Comparison of ENCODE assay signal across 31 cellular contexts in the genomic region with DNA sequence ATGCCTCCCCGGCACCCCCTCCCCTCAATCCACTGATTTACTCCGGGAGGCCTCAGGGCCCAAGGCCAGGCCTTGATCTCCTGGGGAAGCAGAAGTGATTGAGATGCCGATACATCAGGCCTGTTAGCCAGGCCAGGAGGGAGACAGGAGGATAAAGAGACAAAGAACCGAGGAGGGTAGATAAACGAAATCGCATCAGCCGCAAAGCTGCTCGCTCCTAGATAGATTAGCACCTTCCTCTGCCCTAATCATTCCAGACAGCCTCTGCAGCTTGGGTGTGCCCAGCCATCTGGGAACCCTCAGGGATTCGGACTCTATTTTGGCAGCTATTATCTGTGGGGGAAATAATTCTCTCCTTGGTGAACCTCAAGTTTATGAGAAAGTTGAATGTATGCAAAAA.
DNase-seq lines count a peak whose midpoint lies in the region; ATAC-seq and TF ChIP-seq lines count a peak whose summit lies in the region.
"Had no signal": no experiment of that assay in that cellular context is flagged by ENCODE, and none has a peak within 500 bp of the region (broad histone marks: within the 10 kb centered on the region; RNA-seq: fewer than 3 reads in every experiment).

No MANE protein-coding gene starts in this region.

- H3K4me3 ChIP-seq in HUES48 (ENCODE audit: low read depth, low read length) (no peak overlapping the region), Panc1 (ENCODE audit: low read depth in 2 of 2, low read length in 2 of 2) (no peak overlapping the region), trophoblast cell (ENCODE audit: low read depth, low read length) (no peak overlapping the region), mucosa of descending colon (no peak overlapping the region)
- H3K4me3 ChIP-seq: BLaER1 treated with 17β-estradiol and CSF1 and Interleukin-3, amounts not matched to agents 10 nM and 100 nM; colonic mucosa; prostate gland; testis; uterus had no signal

- H3K14ac ChIP-seq in trophoblast cell (ENCODE audit: low read length) = no peak overlapping the region

- H2AK5ac ChIP-seq in trophoblast cell (ENCODE audit: low read length) = peak overlapping the region; percentile 10

- H3K27me3 ChIP-seq in HUES48 (ENCODE audit: control insufficient read depth, insufficient read depth, low read length) = no peaks in the 10 kb centered on the region
- no peaks in the 10 kb centered on the region for H3K27me3 ChIP-seq in Panc1 (ENCODE audit: control insufficient read depth, insufficient read depth, low read length)
- H3K27me3 ChIP-seq in trophoblast cell (ENCODE audit: insufficient read depth, low read length) = no peaks in the 10 kb centered on the region
- H3K27me3 ChIP-seq: BLaER1 treated with 17β-estradiol and CSF1 and Interleukin-3, amounts not matched to agents 10 nM and 100 nM; colonic mucosa; foreskin keratinocyte; testis; uterus had no signal

- peak overlapping the region; percentile 2 for H3K27ac ChIP-seq in HUES48 (ENCODE audit: low read depth, low read length)
- peak overlapping the region; percentile 49 for H3K27ac ChIP-seq in Panc1 (ENCODE audit: low read length)
- H3K27ac ChIP-seq in trophoblast cell (ENCODE audit: low read depth, low read length) = no peak overlapping the region
- H3K27ac ChIP-seq: colonic mucosa, foreskin keratinocyte, prostate gland, testis, uterus had no signal

- peaks cover 7% of the 10 kb centered on the region for H3K79me1 ChIP-seq in trophoblast cell (ENCODE audit: low read length)

- no peak overlapping the region for H2BK5ac ChIP-seq in trophoblast cell (ENCODE audit: low read depth, low read length, poor library complexity)

- H3K9ac ChIP-seq in HUES48 (ENCODE audit: low read depth, low read length) (no peak overlapping the region), trophoblast cell (ENCODE audit: low read length) (no peak overlapping the region)
- H3K9ac ChIP-seq: BLaER1 treated with 17β-estradiol and CSF1 and Interleukin-3, amounts not matched to agents 10 nM and 100 nM had no signal

- no TSS peak for BruUV-seq in Panc1 (replicated peaks; lab: Mats Ljungman, UMichigan)

- TF ChIP-seq CTCF in Panc1 (IDR thresholded peaks at IDR 0.05) (no peak), mucosa of descending colon (IDR thresholded peaks at IDR 0.05) (no peak)

- peak overlapping the region; percentile 32 for H4K91ac ChIP-seq in trophoblast cell (ENCODE audit: low read depth, low read length)

- H3K79me2 ChIP-seq in trophoblast cell (ENCODE audit: control insufficient read depth, insufficient read depth, low read length, poor library complexity) = peaks cover 2% of the 10 kb centered on the region

- in situ Hi-C loops in Panc1 (cut with HindIII; ENCODE audit: low pct_unique_long_range_greater_than_20kb, low sequenced_read_pairs) = no loop called here

- ATAC-seq in Panc1 = no peak
- no peak for ATAC-seq in mucosa of descending colon
- ATAC-seq: activated T-helper 17 cell treated with anti-CD3 and anti-CD28 coated beads, Interleukin-2, amount 50 U/mL, for 72 hours; effector memory CD8-positive, alpha-beta T cell; esophagus mucosa; foreskin keratinocyte; stimulated activated naive CD8-positive, alpha-beta T cell treated with anti-CD3 and anti-CD28 coated beads, Interleukin-15, Interleukin-2, amounts not matched to agents 100 U/mL and 50 U/mL, for 24 hours had no signal

- H3K9me3 ChIP-seq in HUES48 (ENCODE audit: control insufficient read depth, insufficient read depth, low read length) = no peaks in the 10 kb centered on the region
- no peaks in the 10 kb centered on the region for H3K9me3 ChIP-seq in Panc1 (ENCODE audit: control insufficient read depth, insufficient read depth, low read depth, low read length)
- no peaks in the 10 kb centered on the region for H3K9me3 ChIP-seq in trophoblast cell (ENCODE audit: insufficient read depth, low read depth, low read length)
- no peaks in the 10 kb centered on the region for H3K9me3 ChIP-seq in mucosa of descending colon
- H3K9me3 ChIP-seq: BLaER1 treated with 17β-estradiol and CSF1 and Interleukin-3, amounts not matched to agents 10 nM and 100 nM; colonic mucosa; prostate gland; testis; uterus had no signal

- POLR2A ChIA-PET in Panc1 (lab: Charles Lee) = no interaction called here

- H4K8ac ChIP-seq in trophoblast cell (ENCODE audit: low read depth, low read length) = no peak overlapping the region

- H3K36me3 ChIP-seq in HUES48 (ENCODE audit: control insufficient read depth, insufficient read depth, low read length) (no peaks in the 10 kb centered on the region), Panc1 (ENCODE audit: control insufficient read depth, insufficient read depth, low read length) (no peaks in the 10 kb centered on the region), trophoblast cell (ENCODE audit: control insufficient read depth in 1 of 2, insufficient read depth in 2 of 2, low read length in 2 of 2) (no peaks in the 10 kb centered on the region), mucosa of descending colon (ENCODE audit: low read depth) (no peaks in the 10 kb centered on the region)
- H3K36me3 ChIP-seq: BLaER1 treated with 17β-estradiol and CSF1 and Interleukin-3, amounts not matched to agents 10 nM and 100 nM; colonic mucosa; prostate gland; uterus had no signal

- peak overlapping the region; percentile 32 for H2BK12ac ChIP-seq in trophoblast cell (ENCODE audit: low read length)

- intact Hi-C loops in Panc1 (cut with micrococcal nuclease; ENCODE audit: unreplicated experiment) (no loop called here), mucosa of descending colon (cut with DNase I, micrococcal nuclease) (no loop called here)

- no peak overlapping the region for H2AFZ ChIP-seq in trophoblast cell (ENCODE audit: insufficient read depth, low read length, poor library complexity)

- no CpG with 5 or more reads among the region's 9 CpGs for WGBS in trophoblast cell (ENCODE audit: extremely low coverage, insufficient coverage, insufficient read length)

- no peak overlapping the region for H3K18ac ChIP-seq in trophoblast cell (ENCODE audit: low read length)

- peak overlapping the region; percentile 18 for H3K4ac ChIP-seq in trophoblast cell (ENCODE audit: low read depth, low read length)

- peak overlapping the region; percentile 38 for H2BK120ac ChIP-seq in trophoblast cell (ENCODE audit: insufficient read depth, low read length, poor library complexity)

- peaks cover 23% of the 10 kb centered on the region for H3K4me1 ChIP-seq in HUES48 (ENCODE audit: control insufficient read depth, insufficient read depth, low read length)
- peaks cover 22% of the 10 kb centered on the region for H3K4me1 ChIP-seq in Panc1 (ENCODE audit: control insufficient read depth, insufficient read depth, low read length)
- H3K4me1 ChIP-seq in trophoblast cell (ENCODE audit: control insufficient read depth in 1 of 2, insufficient read depth in 2 of 2, low read length in 2 of 2) = peaks cover 14 to 21% of the 10 kb centered on the region in 2 experiments
- H3K4me1 ChIP-seq in mucosa of descending colon (ENCODE audit: low read depth) = peaks cover 17% of the 10 kb centered on the region
- H3K4me1 ChIP-seq: colonic mucosa, prostate gland, testis, uterus had no signal

- DNase-seq in Panc1 (ENCODE audit: low read depth, low spot score) (no peak), ecto neural progenitor cell (ENCODE audit: low spot score) (peak; percentile 53), trophoblast cell (no peak), AG08396 (ENCODE audit: low spot score) (no peak), NCI-H2029 treated with DMSO at 0.1 percent for 48 hours (lab: John Stamatoyannopoulos, UW) (no peak), mucosa of descending colon (no peak)
- DNase-seq in stimulated activated CD4-positive, alpha-beta T cell treated with anti-CD3 and anti-CD28 coated beads, Interleukin-2, amount 100 ng/mL, for 48 hours = no peak
- DNase-seq: activated CD4-positive, alpha-beta memory T cell treated with anti-CD3 and anti-CD28 coated beads for 36 hours; activated CD4-positive, CD25-positive, alpha-beta regulatory T cell treated with anti-CD3 and anti-CD28 coated beads, Interleukin-2, amount 50 U/mL, for 72 hours; activated CD8-positive, alpha-beta memory T cell treated with anti-CD3 and anti-CD28 coated beads, Interleukin-2, amount 50 U/mL, for 48 hours; activated naive CD4-positive, alpha-beta T cell treated with anti-CD3 and anti-CD28 coated beads, Interleukin-2, amount 50 U/mL, for 16 hours; amygdala; colonic mucosa; COR-L47; DMS79 treated with DMSO at 0.1 percent for 48 hours; effector memory CD8-positive, alpha-beta T cell; foreskin keratinocyte; HFFc6; IMR-90; NCI-H1048; NCI-H187; NCI-H526 treated with DMSO at 0.1 percent for 48 hours; stimulated activated CD4-positive, alpha-beta T cell treated with anti-CD3 and anti-CD28 coated beads, Interleukin-15, amount 100 ng/mL, for 24 hours; stimulated activated naive CD8-positive, alpha-beta T cell treated with anti-CD3 and anti-CD28 coated beads, Interleukin-15, Interleukin-2, amounts not matched to agents 100 U/mL and 50 U/mL, for 24 hours; testis; uterus had no signal

- H3K4me2 ChIP-seq in trophoblast cell (ENCODE audit: low read length) = no peak overlapping the region

- no peak overlapping the region for H3K23ac ChIP-seq in trophoblast cell (ENCODE audit: low read length)

- no peak overlapping the region for H4K12ac ChIP-seq in trophoblast cell (ENCODE audit: low read depth, low read length)

- CTCF ChIA-PET in Panc1 (lab: Charles Lee) = interaction anchor here (0.9 kb wide), 1 partner anchor 10 kb away, joined by 5 read pairs; no protein-coding TSS in a partner anchor
